8 cellular contexts compared by ENCODE assay signal in genomic region chr1:61080408-61081134, GRCh38. TPM values are rescaled to one million over a fixed set of nuclear protein-coding genes. Genes with fewer than 3 reads are reported as not detected.
DNase-seq lines count a peak whose midpoint lies in the region; ATAC-seq and TF ChIP-seq lines count a peak whose summit lies in the region.
"Had no signal": no experiment of that assay in that cellular context is flagged by ENCODE, and none has a peak within 500 bp of the region (broad histone marks: within the 10 kb centered on the region; RNA-seq: fewer than 3 reads in every experiment).

No MANE protein-coding gene starts in this region.

- CTCF ChIA-PET in HEK293 (lab: Yijun Ruan, JAX) = interaction anchor here (0.6 to 1.2 kb wide), 8 partner anchors 22 to 559 kb away, joined by 3 to 9 read pairs (median 5); no protein-coding TSS in a partner anchor

- H3K36me3 ChIP-seq in HEK293 (ENCODE audit: control insufficient read depth in 2 of 2, insufficient read depth in 1 of 2, low read length in 2 of 2) (no peaks in the 10 kb centered on the region), RWPE2 (ENCODE audit: low read depth) (no peaks in the 10 kb centered on the region), skeletal muscle satellite cell (ENCODE audit: insufficient read depth, low read length) (no peaks in the 10 kb centered on the region)

- ATAC-seq in RWPE2 (ENCODE audit: low read depth) = no peak

- H3K4me3 ChIP-seq in HEK293 (ENCODE audit: low read depth, low read length) (peak overlapping the region; percentile 11; the same call in 1 of the 2 replicates), RWPE2 (ENCODE audit: severe bottlenecking) (no peak overlapping the region), fibroblast of pulmonary artery (replicated peaks; ENCODE audit: low read depth, low read length) (peak overlapping the region; percentile 34), skeletal muscle satellite cell (ENCODE audit: low read length) (peak overlapping the region; percentile 41)

- POLR2A ChIA-PET in HEK293 (lab: Yijun Ruan, JAX) = interaction anchor here (0.7 to 4.1 kb wide), 6 partner anchors 12 to 944 kb away, joined by 3 to 31 read pairs (median 10); no protein-coding TSS in a partner anchor

- H3K4me1 ChIP-seq in HEK293 (ENCODE audit: control insufficient read depth, insufficient read depth, low read length) (peaks cover 21% of the 10 kb centered on the region), RWPE2 (ENCODE audit: insufficient read depth, poor library complexity, severe bottlenecking) (peaks cover 28% of the 10 kb centered on the region), skeletal muscle satellite cell (ENCODE audit: control insufficient read depth, insufficient read depth, low read length) (peaks cover 49% of the 10 kb centered on the region)

- H3K9me3 ChIP-seq in HEK293 (ENCODE audit: control insufficient read depth, insufficient read depth, low read depth, low read length) (no peaks in the 10 kb centered on the region), RWPE2 (ENCODE audit: severe bottlenecking) (no peaks in the 10 kb centered on the region), skeletal muscle satellite cell (replicated peaks; ENCODE audit: low read length) (no peaks in the 10 kb centered on the region)

- peak overlapping the region; percentile 72 for H3K9ac ChIP-seq in skeletal muscle satellite cell (ENCODE audit: low read depth, low read length)

- no peaks in the 10 kb centered on the region for H3K27me3 ChIP-seq in RWPE2 (ENCODE audit: insufficient read depth, poor library complexity, severe bottlenecking)
- H3K27me3 ChIP-seq in skeletal muscle satellite cell (ENCODE audit: control insufficient read depth, insufficient read depth, low read length) = no peaks in the 10 kb centered on the region

- no peak for DNase-seq in RWPE2 (ENCODE audit: low spot score)
- no peak for DNase-seq in fibroblast of pulmonary artery (ENCODE audit: low read depth)
- DNase-seq in 8988T = no peak
- no peak for DNase-seq in activated gamma-delta T cell (lab: John Stamatoyannopoulos, UW)
- no peak for DNase-seq in activated naive CD4-positive, alpha-beta T cell treated with anti-CD3 and anti-CD28 coated beads, Interleukin-2, amount 50 U/mL, for 16 hours
- DNase-seq: GOT3 had no signal

- H3K27ac ChIP-seq in HEK293 (ENCODE audit: extremely low read depth, low read depth, low read length) (peak overlapping the region; percentile 82), RWPE2 (ENCODE audit: poor library complexity, severe bottlenecking) (peak overlapping the region; percentile 85)

- TF ChIP-seq CTCF in HEK293 (tag by site-specific recombination; IDR thresholded peaks at IDR 0.05) = no peak
- TF ChIP-seq CTCF in RWPE2 (IDR thresholded peaks at IDR 0.05; ENCODE audit: poor library complexity, severe bottlenecking) = no peak
- TF ChIP-seq CTCF in fibroblast of pulmonary artery (IDR thresholded peaks at IDR 0.05; ENCODE audit: low read length, missing control alignments) = no peak

- peak overlapping the region; percentile 83 for H3K4me2 ChIP-seq in skeletal muscle satellite cell (ENCODE audit: low read length)

TF ChIP-seq in HEK293, 187 proteins besides CTCF, POLR2A, EP300 and RAD21:
- TF ChIP-seq FEZF1 (tag by site-specific recombination; IDR thresholded peaks at IDR 0.05) (0 out of 2 replicates have a peak, but pooled peaks have one; percentile 20), ZNF654 (tag by site-specific recombination; IDR thresholded peaks at IDR 0.05; ENCODE audit: low read depth) (no peak), ZNF146 (tag by site-specific recombination; IDR thresholded peaks at IDR 0.05) (no peak), ZBTB20 (tag by site-specific recombination; IDR thresholded peaks at IDR 0.05) (0 out of 2 replicates have a peak, but pooled peaks have one; percentile 14), ZNF350 (tag by site-specific recombination; IDR thresholded peaks at IDR 0.05) (no peak), PRDM1 (tag by site-specific recombination; IDR thresholded peaks at IDR 0.05) (peak; percentile 98), ZNF398 (tag by site-specific recombination; IDR thresholded peaks at IDR 0.05) (peak; percentile 74), ZNF10 (tag by site-specific recombination; IDR thresholded peaks at IDR 0.05) (0 out of 2 replicates have a peak, but pooled peaks have one; percentile 7), ZNF37A (tag by site-specific recombination; IDR thresholded peaks at IDR 0.05) (no peak), INSM2 (tag by site-specific recombination; IDR thresholded peaks at IDR 0.05) (0 out of 2 replicates have a peak, but pooled peaks have one; percentile 54), PATZ1 (tag by site-specific recombination; IDR thresholded peaks at IDR 0.05) (peak; percentile 19; the same call in 1 of the 2 replicates), MEIS1 (CRISPR knock-in tag; IDR thresholded peaks at IDR 0.05; ENCODE audit: borderline replicate concordance) (no peak), ZNF366 (tag by site-specific recombination; conservative IDR thresholded peaks at IDR 0.05) (peak; percentile 55; the same call in 1 of the 2 replicates), SCRT2 (tag by site-specific recombination; IDR thresholded peaks at IDR 0.05) (peak; percentile 11; the same call in 1 of the 2 replicates), YY1 (tag by site-specific recombination; IDR thresholded peaks at IDR 0.05) (no peak), WT1 (tag by site-specific recombination; IDR thresholded peaks at IDR 0.05) (no peak)

RNA-seq across cellular contexts. Expression of gene NFIA, which starts 1.8 kb away (rescaled TPM):
- 14.2 and 15.1 TPM in 2 replicates for total RNA-seq in skeletal muscle satellite cell (2012; rRNA removed)
